In the genomic region with DNA sequence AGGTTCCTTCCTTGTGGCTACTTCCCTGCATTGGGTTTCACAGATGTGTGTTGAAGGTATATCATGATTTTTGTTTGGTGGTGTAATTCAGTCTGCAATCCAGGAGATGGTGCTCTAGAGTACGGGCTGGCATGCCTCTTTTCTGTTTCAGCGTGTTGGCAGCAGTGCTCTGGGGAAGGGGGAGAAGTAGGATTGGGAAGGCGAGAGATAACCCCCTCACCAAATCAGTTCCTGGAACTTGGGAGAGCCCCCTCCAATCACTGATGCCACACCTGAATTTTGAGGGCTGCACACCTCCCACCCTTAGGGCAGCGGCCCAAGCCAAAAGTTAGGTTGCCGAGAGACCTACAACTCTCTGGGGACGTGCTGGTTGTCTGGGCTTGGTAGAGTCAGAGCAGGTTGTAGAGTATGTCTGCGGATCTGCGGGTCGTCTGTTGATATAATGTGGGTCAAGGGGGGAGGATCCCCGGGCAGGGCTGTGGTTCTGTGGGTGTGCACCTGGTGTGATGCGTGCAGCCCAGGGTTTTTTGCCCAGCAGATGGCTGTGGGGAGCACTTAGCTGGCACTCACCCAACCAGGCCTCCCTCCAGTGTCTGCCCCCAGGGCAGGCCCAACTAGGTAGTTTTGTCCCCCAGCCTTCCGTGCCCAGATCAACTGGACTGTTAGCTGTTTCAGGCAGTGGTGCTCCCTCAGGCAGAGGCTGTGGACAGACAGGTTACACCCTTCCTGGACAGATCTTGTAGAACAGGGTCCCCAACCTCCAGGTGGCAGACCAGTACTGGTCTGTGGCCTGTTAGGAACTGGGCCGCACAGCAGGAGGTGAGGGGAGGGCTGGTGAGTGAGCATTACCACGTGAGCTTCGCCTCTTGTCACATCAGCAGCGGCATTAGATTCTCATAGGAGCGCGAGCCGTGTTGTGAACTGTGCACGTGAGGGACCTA, we compare ENCODE assay signal across 8 cellular contexts.
DNase-seq lines count a peak whose midpoint lies in the region; ATAC-seq and TF ChIP-seq lines count a peak whose summit lies in the region.
"Not testable (repeated sequence)": the region's sequence is repeated elsewhere in the genome, so short reads cannot be mapped to it uniquely, and the experiment has no call there.

No MANE protein-coding gene starts in this region.

- POLR2A ChIA-PET in activated naive CD8-positive, alpha-beta T cell treated with anti-CD3 and anti-CD28 coated beads, Interleukin-2, amount 10 ng/mL, durations not matched to agents 7 days and 5 days (lab: Charles Lee); naive thymus-derived CD4-positive, alpha-beta T cell (lab: Charles Lee): not testable (repeated sequence)

- peak; percentile 40 for TF ChIP-seq CTCF in HFF-Myc (IDR thresholded peaks at IDR 0.05; ENCODE audit: low read depth, low read length, missing control alignments)

- H3K27ac ChIP-seq in naive thymus-derived CD4-positive, alpha-beta T cell (ENCODE audit: low read depth, low read length), result not testable (repeated sequence)

- DNase-seq in COLO829 (ENCODE audit: low spot score), result peak; percentile 0
- not testable (repeated sequence) for DNase-seq in HFF-Myc (ENCODE audit: extremely low read depth, low read depth)
- peak; percentile 20 for DNase-seq in NCI-H2029 treated with DMSO at 0.1 percent for 48 hours (lab: John Stamatoyannopoulos, UW)
- DNase-seq in activated naive CD8-positive, alpha-beta T cell treated with anti-CD3 and anti-CD28 coated beads, Interleukin-2, amount 10 ng/mL, durations not matched to agents 7 days and 5 days, result peak; percentile 35
- peak; percentile 4 for DNase-seq in foreskin melanocyte
- DNase-seq in naive thymus-derived CD4-positive, alpha-beta T cell, result peak in 8 of 9 donors; percentile 6 to 58 (median 44)
- DNase-seq in stromal cell of bone marrow (ENCODE audit: low read depth), result peak; percentile 2

- not testable (repeated sequence) for H3K36me3 Mint-ChIP-seq in activated naive CD8-positive, alpha-beta T cell treated with anti-CD3 and anti-CD28 coated beads, Interleukin-2, amount 10 ng/mL, durations not matched to agents 7 days and 5 days; naive thymus-derived CD4-positive, alpha-beta T cell

- H3K4me1 Mint-ChIP-seq in activated naive CD8-positive, alpha-beta T cell treated with anti-CD3 and anti-CD28 coated beads, Interleukin-2, amount 10 ng/mL, durations not matched to agents 7 days and 5 days; naive thymus-derived CD4-positive, alpha-beta T cell: not testable (repeated sequence)

- not testable (repeated sequence) for H3K9me3 ChIP-seq in naive thymus-derived CD4-positive, alpha-beta T cell (ENCODE audit: control insufficient read depth in 2 of 3, low read length in 3 of 3)

- H3K4me1 ChIP-seq in naive thymus-derived CD4-positive, alpha-beta T cell (ENCODE audit: control insufficient read depth in 2 of 2, insufficient read depth in 2 of 2, low read length in 2 of 2), result not testable (repeated sequence)

- H3K27ac Mint-ChIP-seq in activated naive CD8-positive, alpha-beta T cell treated with anti-CD3 and anti-CD28 coated beads, Interleukin-2, amount 10 ng/mL, durations not matched to agents 7 days and 5 days, result peak overlapping the region; percentile 67
- peak overlapping the region in 2 of 9 donors; percentile 2 to 37 for H3K27ac Mint-ChIP-seq in naive thymus-derived CD4-positive, alpha-beta T cell

- CTCF ChIA-PET in naive thymus-derived CD4-positive, alpha-beta T cell (lab: Charles Lee), result not testable (repeated sequence)

- not testable (repeated sequence) for H3K36me3 ChIP-seq in naive thymus-derived CD4-positive, alpha-beta T cell (ENCODE audit: control insufficient read depth in 2 of 3, insufficient read depth in 3 of 3, low read length in 3 of 3)

- intact Hi-C loops in naive thymus-derived CD4-positive, alpha-beta T cell (cut with micrococcal nuclease), result not testable (repeated sequence)

- H3K9me3 Mint-ChIP-seq in activated naive CD8-positive, alpha-beta T cell treated with anti-CD3 and anti-CD28 coated beads, Interleukin-2, amount 10 ng/mL, durations not matched to agents 7 days and 5 days; naive thymus-derived CD4-positive, alpha-beta T cell: not testable (repeated sequence)

- H3K4me3 Mint-ChIP-seq in activated naive CD8-positive, alpha-beta T cell treated with anti-CD3 and anti-CD28 coated beads, Interleukin-2, amount 10 ng/mL, durations not matched to agents 7 days and 5 days, result peak overlapping the region; percentile 50
- peak overlapping the region; percentile 44 to 85 (median 62) for H3K4me3 Mint-ChIP-seq in naive thymus-derived CD4-positive, alpha-beta T cell

- peak; percentile 93 for ATAC-seq in SK-N-SH treated with all-trans-retinoic acid at 6 μM for 48 hours
- ATAC-seq in activated naive CD8-positive, alpha-beta T cell treated with anti-CD3 and anti-CD28 coated beads, Interleukin-2, amount 10 ng/mL, durations not matched to agents 7 days and 5 days (ENCODE audit: low read depth), result peak; percentile 67
- peak; percentile 88 for ATAC-seq in naive thymus-derived CD4-positive, alpha-beta T cell

- not testable (repeated sequence) for H3K27me3 Mint-ChIP-seq in activated naive CD8-positive, alpha-beta T cell treated with anti-CD3 and anti-CD28 coated beads, Interleukin-2, amount 10 ng/mL, durations not matched to agents 7 days and 5 days
- H3K27me3 Mint-ChIP-seq in naive thymus-derived CD4-positive, alpha-beta T cell, result peaks cover 0 to 13% (median 11%) of the 10 kb centered on the region in 5 donors

- H3K4me3 ChIP-seq in HFF-Myc (replicated peaks; ENCODE audit: low read depth, low read length); naive thymus-derived CD4-positive, alpha-beta T cell (ENCODE audit: low read length): not testable (repeated sequence)

- H3K27me3 ChIP-seq in naive thymus-derived CD4-positive, alpha-beta T cell (ENCODE audit: control insufficient read depth in 2 of 2, insufficient read depth in 2 of 2, low read length in 2 of 2), result not testable (repeated sequence)
